ENCODE assay signal across 10 cellular contexts in the genomic region with DNA sequence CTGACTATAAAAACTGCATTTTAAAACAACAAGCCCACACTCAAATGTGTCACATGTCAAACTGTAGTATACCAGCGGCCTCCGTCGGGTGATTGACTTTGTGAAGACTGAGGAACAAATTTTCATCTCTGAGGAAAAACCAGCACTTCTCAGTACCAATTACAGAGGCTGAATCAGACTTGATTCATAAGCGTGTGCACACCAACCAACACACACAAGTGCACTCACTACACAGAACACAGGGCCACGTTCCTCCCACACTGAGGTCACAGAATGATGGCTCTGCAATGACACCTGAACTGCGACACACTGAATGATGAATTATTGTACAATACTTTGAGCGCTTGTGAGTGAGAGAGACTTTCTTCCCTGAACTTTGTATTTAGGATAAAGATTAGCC. TPM values are rescaled to one million over a fixed set of nuclear protein-coding genes. Genes with fewer than 3 reads are reported as not detected.
DNase-seq lines count a peak whose midpoint lies in the region; ATAC-seq and TF ChIP-seq lines count a peak whose summit lies in the region.
"Had no signal": no experiment of that assay in that cellular context is flagged by ENCODE, and none has a peak within 500 bp of the region (broad histone marks: within the 10 kb centered on the region; RNA-seq: fewer than 3 reads in every experiment).

No MANE protein-coding gene starts in this region.

- H3K27me3 Mint-ChIP-seq in activated naive CD4-positive, alpha-beta T cell treated with anti-CD3 and anti-CD28 coated beads, Interleukin-2, amount 50 U/mL, for 24 hours, result no peaks in the 10 kb centered on the region
- H3K27me3 Mint-ChIP-seq in naive B cell, result no peaks in the 10 kb centered on the region

- no peaks in the 10 kb centered on the region for H3K27me3 ChIP-seq in heart right ventricle
- H3K27me3 ChIP-seq: ascending aorta had no signal

- intact Hi-C loops in heart right ventricle (cut with DNase I), result no loop called here
- intact Hi-C loops in cardiac septum (cut with DNase I), result no loop called here

- H3K4me1 Mint-ChIP-seq in activated naive CD4-positive, alpha-beta T cell treated with anti-CD3 and anti-CD28 coated beads, Interleukin-2, amount 50 U/mL, for 24 hours, result peaks cover 93% of the 10 kb centered on the region
- H3K4me1 Mint-ChIP-seq in naive B cell, result peaks cover 47 to 92% (median 70%) of the 10 kb centered on the region in 3 donors

- in situ Hi-C loops in KBM-7 (cut with MboI; ENCODE audit: low pct_unique_long_range_greater_than_20kb, low sequenced_read_pairs), result no loop called here

- H3K9me3 Mint-ChIP-seq in activated naive CD4-positive, alpha-beta T cell treated with anti-CD3 and anti-CD28 coated beads, Interleukin-2, amount 50 U/mL, for 24 hours, result no peaks in the 10 kb centered on the region
- peaks cover 0 to 3% (median 0%) of the 10 kb centered on the region in 7 donors for H3K9me3 Mint-ChIP-seq in naive B cell

- H3K4me1 ChIP-seq in heart right ventricle, result peaks cover 6 to 85% (median 49%) of the 10 kb centered on the region in 9 donors

- POLR2A ChIA-PET in GM10248 (lab: Yijun Ruan, JAX), result no interaction called here

- H3K36me3 ChIP-seq in heart right ventricle, result peaks cover 0 to 29% (median 0%) of the 10 kb centered on the region in 9 donors

- ATAC-seq in heart right ventricle (peak in 5 of 8 donors; percentile 20 to 66 (median 42)), naive B cell (ENCODE audit: low read depth in 2 of 2) (no peak)

- 72 to 79% methylated on average over 7 of the region's 7 CpGs for WGBS in heart right ventricle, 2 donors

- no peak overlapping the region for H3K4me3 ChIP-seq in heart right ventricle
- H3K4me3 ChIP-seq: ascending aorta had no signal

- H3K27ac ChIP-seq in heart right ventricle, result peak overlapping the region in 7 of 10 donors; percentile 9 to 79 (median 68)

- no peak for TF ChIP-seq CTCF in heart right ventricle (IDR thresholded peaks at IDR 0.05)
- TF ChIP-seq CTCF in GM10248 (IDR thresholded peaks at IDR 0.05; ENCODE audit: control extremely low read depth, extremely low read depth, low read depth, missing control alignments), result no peak

- H3K4me3 Mint-ChIP-seq in activated naive CD4-positive, alpha-beta T cell treated with anti-CD3 and anti-CD28 coated beads, Interleukin-2, amount 50 U/mL, for 24 hours, result peak overlapping the region; percentile 79
- peak overlapping the region in 5 of 8 donors; percentile 20 to 80 (median 25) for H3K4me3 Mint-ChIP-seq in naive B cell

- H3K36me3 Mint-ChIP-seq in activated naive CD4-positive, alpha-beta T cell treated with anti-CD3 and anti-CD28 coated beads, Interleukin-2, amount 50 U/mL, for 24 hours, result peaks cover 36% of the 10 kb centered on the region
- H3K36me3 Mint-ChIP-seq in naive B cell, result peaks cover 16 to 22% of the 10 kb centered on the region in 2 donors

- no peak for DNase-seq in heart right ventricle
- DNase-seq in cardiac septum (ENCODE audit: low spot score), result no peak
- DNase-seq in naive B cell, result no peak
- DNase-seq in NCI-H2029 treated with DMSO at 0.1 percent for 48 hours (lab: John Stamatoyannopoulos, UW), result no peak
- no peak for DNase-seq in KBM-7
- DNase-seq in activated gamma-delta T cell treated with Interleukin-2 at 50 U/mL for 16 hours, result no peak
- DNase-seq in GM10248 (ENCODE audit: extremely low spot score), result no peak
- DNase-seq: NCI-H510A had no signal

- H3K27ac Mint-ChIP-seq in activated naive CD4-positive, alpha-beta T cell treated with anti-CD3 and anti-CD28 coated beads, Interleukin-2, amount 50 U/mL, for 24 hours, result peak overlapping the region; percentile 98
- peak overlapping the region; percentile 12 to 97 (median 82) for H3K27ac Mint-ChIP-seq in naive B cell

- CTCF ChIA-PET in GM10248 (lab: Yijun Ruan, JAX), result interaction anchor here (1.3 to 1.5 kb wide), 2 partner anchors 12 to 36 kb away, joined by 3 to 4 read pairs; no protein-coding TSS in a partner anchor

- H3K9me3 ChIP-seq in heart right ventricle, result peaks cover 0 to 7% (median 0%) of the 10 kb centered on the region in 11 donors
- H3K9me3 ChIP-seq: ascending aorta had no signal

RNA-seq across cellular contexts. Expression of a gene that starts 29.6 kb away (rescaled TPM):
- total RNA-seq in heart right ventricle (10 to 100 TPM; 22.1 to 41.8 (median 28.9) TPM), cardiac septum (43.9 TPM)
- polyA plus RNA-seq in heart right ventricle (10 to 100 TPM; 34.1 to 36.3 TPM), naive B cell (ENCODE audit: low read depth in 6 of 6) (10 to 100 TPM; 34.0 to 59.1 (median 56.1) TPM)

Comparison
In these comparisons a context has a peak if more than half of its experiments do, and no peak if none do; other contexts are left out.
1. ATAC-seq: peak in heart right ventricle (5 of 8); none in naive B cell (0 of 2).